19 cellular contexts compared by ENCODE assay signal in genomic region chr3:56102034-56102433, GRCh38.
DNase-seq lines count a peak whose midpoint lies in the region; ATAC-seq, FAIRE-seq and TF ChIP-seq lines count a peak whose summit lies in the region.
"Had no signal": no experiment of that assay in that cellular context is flagged by ENCODE, and none has a peak within 500 bp of the region (broad histone marks: within the 10 kb centered on the region; RNA-seq: fewer than 3 reads in every experiment).

No MANE protein-coding gene starts in this region.

- H3K27ac Mint-ChIP-seq in H9 (peak overlapping the region in 2 of 3 experiments; percentile 27 to 73; a peak in 2 of 7 replicates), T-helper 17 cell (no peak overlapping the region)
- H3K27ac Mint-ChIP-seq in natural killer cell treated with Interleukin-12 subunit alpha and Interleukin-12 subunit beta and Interleukin-15 and Interleukin-18, amount 100 ng/mL, for 72 hours: no peak overlapping the region
- H3K27ac Mint-ChIP-seq: B cell; CD4-positive, alpha-beta T cell; CD8-positive, alpha-beta memory T cell had no signal

- H2BK12ac ChIP-seq in H9 (ENCODE audit: insufficient read length, low read depth, low read length) (no peak overlapping the region), H1 (ENCODE audit: low read depth, low read length) (no peak overlapping the region)

- H3K79me1 ChIP-seq in H9 (ENCODE audit: insufficient read depth, low read depth, low read length, poor library complexity, severe bottlenecking) (no peaks in the 10 kb centered on the region), H1 (ENCODE audit: low read depth, low read length) (peaks cover 3% of the 10 kb centered on the region; the same call in 1 of the 2 replicates), mesendoderm (ENCODE audit: low read length) (no peaks in the 10 kb centered on the region)

- TF ChIP-seq EP300 in H1 (IDR thresholded peaks at IDR 0.05; ENCODE audit: borderline replicate concordance in 1 of 2, low read depth in 2 of 2, low read length in 2 of 2): no peak

- H3K4ac ChIP-seq in H9 (ENCODE audit: low read depth, low read length) (no peak overlapping the region), H1 (replicated peaks; ENCODE audit: insufficient read length, low read depth, low read length) (peak overlapping the region; percentile 30), mesendoderm (ENCODE audit: low read depth, low read length) (no peak overlapping the region)

- H3K27me3 ChIP-seq in H9 (ENCODE audit: insufficient read depth, low read length) (no peaks in the 10 kb centered on the region), H1 (replicated peaks in 1 of 4; ENCODE audit: control insufficient read depth in 3 of 4, extremely low read depth in 1 of 4, insufficient read depth in 3 of 4, low read length in 3 of 4) (peaks cover 0 to 2% (median 0%) of the 10 kb centered on the region in 4 experiments; a peak in 1 of 7 replicates), mesendoderm (ENCODE audit: insufficient read depth, low read length, poor library complexity) (no peaks in the 10 kb centered on the region), H7 (ENCODE audit: control insufficient read depth, insufficient read depth, low read length) (no peaks in the 10 kb centered on the region)
- H3K27me3 ChIP-seq: BLaER1 had no signal

- H3K27ac ChIP-seq in H9 (ENCODE audit: insufficient read length, low read depth, low read length): no peak overlapping the region
- H3K27ac ChIP-seq in H1 (ENCODE audit: low read depth, low read length): no peak overlapping the region
- H3K27ac ChIP-seq in mesendoderm (ENCODE audit: low read depth, low read length): no peak overlapping the region
- H3K27ac ChIP-seq: BLaER1 had no signal

- H2AFZ ChIP-seq in H9 (ENCODE audit: low read length): no peak overlapping the region
- H2AFZ ChIP-seq in H1 (ENCODE audit: low read length): no peak overlapping the region

- H3K79me2 ChIP-seq in H9 (ENCODE audit: insufficient read depth, low read length): no peaks in the 10 kb centered on the region
- no peaks in the 10 kb centered on the region for H3K79me2 ChIP-seq in H1 (ENCODE audit: control insufficient read depth in 1 of 2, insufficient read depth in 2 of 2, low read length in 2 of 2)
- no peaks in the 10 kb centered on the region for H3K79me2 ChIP-seq in mesendoderm (ENCODE audit: control insufficient read depth, insufficient read depth, low read length)

- no peak overlapping the region for H2BK5ac ChIP-seq in H9 (ENCODE audit: insufficient read length, low read length)
- H2BK5ac ChIP-seq in H1 (ENCODE audit: low read depth, low read length): no peak overlapping the region; the same call in 1 of the 2 replicates
- no peak overlapping the region for H2BK5ac ChIP-seq in mesendoderm (ENCODE audit: low read length)

- ATAC-seq in natural killer cell treated with Interleukin-12 subunit alpha and Interleukin-12 subunit beta and Interleukin-15 and Interleukin-18, amount 100 ng/mL, for 72 hours: no peak
- no peak for ATAC-seq in T-helper 17 cell

- no peak overlapping the region for H2BK20ac ChIP-seq in H9 (ENCODE audit: low read depth, low read length, poor library complexity, severe bottlenecking)
- no peak overlapping the region for H2BK20ac ChIP-seq in H1 (ENCODE audit: low read length)

- no CpG with 5 or more reads among the region's 6 CpGs for WGBS in H9 (ENCODE audit: extremely low coverage, insufficient read length, low lambda C conversion rate)
- whole genome bisulfite sequencing in H1 (ENCODE audit: extremely low coverage in 1 of 2, insufficient coverage in 1 of 2, insufficient read length in 1 of 2, insufficient replicate concordance in 2 of 2, low coverage in 1 of 2, low lambda C conversion rate in 2 of 2, missing lambda C conversion rate in 1 of 2), 2 experiments: 75% methylated on average over 6 of the region's 6 CpGs; no CpG with 5 or more reads in 1 of the 2 experiments
- WGBS in mesendoderm (ENCODE audit: extremely low coverage, insufficient coverage, low lambda C conversion rate): no CpG with 5 or more reads among the region's 6 CpGs

- H3K27me3 Mint-ChIP-seq in H9 (ENCODE audit: low read depth): no peaks in the 10 kb centered on the region
- peaks cover 0 to 3% of the 10 kb centered on the region in 2 donors for H3K27me3 Mint-ChIP-seq in natural killer cell treated with Interleukin-12 subunit alpha and Interleukin-12 subunit beta and Interleukin-15 and Interleukin-18, amount 100 ng/mL, for 72 hours
- no peaks in the 10 kb centered on the region for H3K27me3 Mint-ChIP-seq in T-helper 17 cell

- H4K5ac ChIP-seq in H9 (ENCODE audit: insufficient read length, low read depth, low read length) (no peak overlapping the region), H1 (ENCODE audit: insufficient read length, low read depth, low read length) (no peak overlapping the region), mesendoderm (ENCODE audit: low read length) (no peak overlapping the region)

- H3K9me3 Mint-ChIP-seq in H9: no peaks in the 10 kb centered on the region
- H3K9me3 Mint-ChIP-seq in natural killer cell treated with Interleukin-12 subunit alpha and Interleukin-12 subunit beta and Interleukin-15 and Interleukin-18, amount 100 ng/mL, for 72 hours: peaks cover 7% of the 10 kb centered on the region
- H3K9me3 Mint-ChIP-seq: CD4-positive, alpha-beta T cell had no signal

- H3K4me3 ChIP-seq in H1 (ENCODE audit: extremely low read depth in 1 of 4, insufficient read depth in 2 of 4, low read depth in 3 of 4, low read length in 4 of 4) (no peak overlapping the region), mesendoderm (ENCODE audit: low read length) (no peak overlapping the region), H7 (ENCODE audit: insufficient read depth, low read depth, low read length) (no peak overlapping the region)
- H3K4me3 ChIP-seq: BLaER1 had no signal

- no peak for TF ChIP-seq POLR2A in H1 (IDR thresholded peaks at IDR 0.05; ENCODE audit: control extremely low read depth in 1 of 2, low read depth in 2 of 2, low read length in 2 of 2)

- H2BK15ac ChIP-seq in H9 (ENCODE audit: low read depth, low read length): no peak overlapping the region
- H2BK15ac ChIP-seq in H1 (ENCODE audit: low read length): no peak overlapping the region; the same call in 1 of the 2 replicates
- H2BK15ac ChIP-seq in mesendoderm (replicated peaks; ENCODE audit: low read depth): peak overlapping the region; percentile 41

- H3K4me1 Mint-ChIP-seq in H9 (peaks cover 10 to 13% of the 10 kb centered on the region in 2 experiments), T-helper 17 cell (no peaks in the 10 kb centered on the region)
- H3K4me1 Mint-ChIP-seq in natural killer cell treated with Interleukin-12 subunit alpha and Interleukin-12 subunit beta and Interleukin-15 and Interleukin-18, amount 100 ng/mL, for 72 hours (ENCODE audit: low read depth in 2 of 2): no peaks in the 10 kb centered on the region
- H3K4me1 Mint-ChIP-seq: B cell; CD14-positive monocyte; CD8-positive, alpha-beta memory T cell had no signal

- no peak for TF ChIP-seq CTCF in H9 (conservative IDR thresholded peaks at IDR 0.05)
- TF ChIP-seq CTCF in H1 (IDR thresholded peaks at IDR 0.05; ENCODE audit: control extremely low read depth in 1 of 3, insufficient read depth in 1 of 3, low read depth in 1 of 3, low read length in 3 of 3): no peak

- H3K9me3 ChIP-seq in H9 (ENCODE audit: control insufficient read depth, low read depth, low read length) (no peaks in the 10 kb centered on the region), H1 (ENCODE audit: insufficient read depth in 2 of 2, low read depth in 1 of 2, low read length in 1 of 2) (no peaks in the 10 kb centered on the region), T-helper 17 cell (ENCODE audit: control insufficient read depth, low read length, poor library complexity, severe bottlenecking) (no peaks in the 10 kb centered on the region)
- H3K9me3 ChIP-seq: BLaER1 had no signal

- H3K4me1 ChIP-seq in H9 (ENCODE audit: insufficient read depth, low read length): peaks cover 5% of the 10 kb centered on the region; the same call in 1 of the 2 replicates
- peaks cover 0 to 4% (median 2%) of the 10 kb centered on the region in 4 experiments; a peak in 3 of 7 replicates for H3K4me1 ChIP-seq in H1 (replicated peaks in 1 of 4; ENCODE audit: control insufficient read depth in 3 of 4, insufficient read depth in 4 of 4, low read length in 3 of 4)
- H3K4me1 ChIP-seq in mesendoderm (ENCODE audit: control insufficient read depth, low read depth, low read length): peaks cover 9% of the 10 kb centered on the region
- H3K4me1 ChIP-seq: BLaER1 had no signal

- H4K8ac ChIP-seq in H9 (replicated peaks; ENCODE audit: insufficient read length, low read depth, low read length) (no peak overlapping the region), H1 (ENCODE audit: extremely low read depth, insufficient read depth, low read length) (no peak overlapping the region), mesendoderm (ENCODE audit: low read depth, low read length) (no peak overlapping the region)

- no peak overlapping the region for H4K91ac ChIP-seq in H9 (ENCODE audit: insufficient read length, low read depth, low read length)
- no peak overlapping the region for H4K91ac ChIP-seq in H1 (replicated peaks; ENCODE audit: insufficient read length, low read length)

- H3K4me2 ChIP-seq in H9 (ENCODE audit: insufficient read depth, insufficient read length, low read length): no peak overlapping the region
- H3K4me2 ChIP-seq in H1 (ENCODE audit: insufficient read depth in 1 of 2, low read depth in 2 of 2, low read length in 2 of 2): no peak overlapping the region
- H3K4me2 ChIP-seq in mesendoderm (ENCODE audit: low read length): no peak overlapping the region
- H3K4me2 ChIP-seq: BLaER1 had no signal

- H3K36me3 ChIP-seq in H1 (ENCODE audit: control insufficient read depth in 2 of 4, insufficient read depth in 4 of 4, low read length in 3 of 4): no peaks in the 10 kb centered on the region
- H3K36me3 ChIP-seq in mesendoderm (ENCODE audit: control insufficient read depth, insufficient read depth, low read length): no peaks in the 10 kb centered on the region
- no peaks in the 10 kb centered on the region for H3K36me3 ChIP-seq in H7 (replicated peaks; ENCODE audit: control insufficient read depth, insufficient read depth, low read length)
- H3K36me3 ChIP-seq: BLaER1 had no signal

- H2AK5ac ChIP-seq in H9 (ENCODE audit: insufficient read length, low read length) (no peak overlapping the region), H1 (ENCODE audit: low read depth, low read length) (no peak overlapping the region), mesendoderm (ENCODE audit: low read length) (no peak overlapping the region)

- H3K4me3 Mint-ChIP-seq in H9 (no peak overlapping the region), T-helper 17 cell (no peak overlapping the region)
- no peak overlapping the region for H3K4me3 Mint-ChIP-seq in natural killer cell treated with Interleukin-12 subunit alpha and Interleukin-12 subunit beta and Interleukin-15 and Interleukin-18, amount 100 ng/mL, for 72 hours
- H3K4me3 Mint-ChIP-seq: B cell; CD4-positive, alpha-beta T cell; CD8-positive, alpha-beta memory T cell had no signal

- DNase-seq in H9 (no peak), H1 (ENCODE audit: low read depth in 1 of 2, low spot score in 2 of 2) (no peak), mesendoderm (no peak), H7 (no peak), T-helper 17 cell (no peak)
- no peak for DNase-seq in natural killer cell treated with Interleukin-12 subunit alpha and Interleukin-12 subunit beta and Interleukin-15 and Interleukin-18, amount 100 ng/mL, for 72 hours (ENCODE audit: low spot score)
- DNase-seq: CD4-positive, alpha-beta T cell; CD8-positive, alpha-beta memory T cell; DMS 273 treated with DMSO at 0.1 percent for 48 hours; DMS79; EL; GF-D8; HCEC 1CT had no signal

- POLR2A ChIA-PET in H1 (lab: Charles Lee; ENCODE audit: partially characterized antibody): interaction anchor here (0.9 kb wide), 1 partner anchor 9 kb away, joined by 3 read pairs; no protein-coding TSS in a partner anchor

- H3K9ac ChIP-seq in H9 (ENCODE audit: extremely low read depth, insufficient read length, low read length): no peak overlapping the region
- H3K9ac ChIP-seq in H1 (replicated peaks in 1 of 4; ENCODE audit: extremely low read depth in 1 of 4, low read depth in 3 of 4, low read length in 3 of 4): no peak overlapping the region
- no peak overlapping the region for H3K9ac ChIP-seq in mesendoderm (ENCODE audit: low read length)
- H3K9ac ChIP-seq: BLaER1 had no signal

- H3K36me3 Mint-ChIP-seq in H9 (ENCODE audit: insufficient read depth in 1 of 3, low read depth in 3 of 3) (peaks cover 0 to 2% (median 2%) of the 10 kb centered on the region in 3 experiments; a peak in 2 of 7 replicates), T-helper 17 cell (ENCODE audit: low read depth) (no peaks in the 10 kb centered on the region)
- no peaks in the 10 kb centered on the region for H3K36me3 Mint-ChIP-seq in natural killer cell treated with Interleukin-12 subunit alpha and Interleukin-12 subunit beta and Interleukin-15 and Interleukin-18, amount 100 ng/mL, for 72 hours
- H3K36me3 Mint-ChIP-seq: CD14-positive monocyte; CD8-positive, alpha-beta memory T cell had no signal

- H3T11ph ChIP-seq in H9 (ENCODE audit: low read length): no peak overlapping the region

- FAIRE-seq in H1 (lab: Jason Lieb, UNC): no peak
- FAIRE-seq: D721Med, GM12891, GM18507 had no signal

- TF ChIP-seq RAD21 in H1 (IDR thresholded peaks at IDR 0.05 in 1 of 2, conservative IDR thresholded peaks at IDR 0.05 in 1 of 2; ENCODE audit: low read depth in 2 of 2, low read length in 2 of 2): no peak

- H3K18ac ChIP-seq in H9 (ENCODE audit: insufficient read length, low read depth, low read length) (no peak overlapping the region), H1 (ENCODE audit: extremely low read depth, low read length) (no peak overlapping the region), mesendoderm (ENCODE audit: low read length) (no peak overlapping the region)

- H4K20me1 ChIP-seq in H9 (ENCODE audit: control insufficient read depth, insufficient read depth, insufficient read length) (no peaks in the 10 kb centered on the region), H1 (replicated peaks in 1 of 2; ENCODE audit: control insufficient read depth in 1 of 2, insufficient read depth in 2 of 2, low read length in 2 of 2) (no peaks in the 10 kb centered on the region)
- H4K20me1 ChIP-seq: BLaER1 had no signal

- H3K23ac ChIP-seq in H9 (ENCODE audit: insufficient read length, low read depth, low read length) (no peak overlapping the region), H1 (ENCODE audit: insufficient read length) (no peak overlapping the region), mesendoderm (ENCODE audit: low read length) (no peak overlapping the region)

- no peak overlapping the region for H3K14ac ChIP-seq in H9 (ENCODE audit: insufficient read depth, low read length)
- no peak overlapping the region for H3K14ac ChIP-seq in H1 (ENCODE audit: insufficient read length)

- H3K56ac ChIP-seq in H9 (ENCODE audit: insufficient read length, low read depth, low read length) (no peak overlapping the region), H1 (replicated peaks; ENCODE audit: insufficient read length, low read depth, low read length) (no peak overlapping the region), mesendoderm (ENCODE audit: low read length) (no peak overlapping the region)

- no peaks in the 10 kb centered on the region for H3K23me2 ChIP-seq in H9 (ENCODE audit: insufficient read length, low read depth, low read length, poor library complexity, severe bottlenecking)
- H3K23me2 ChIP-seq in H1 (ENCODE audit: low read depth, low read length): no peaks in the 10 kb centered on the region

- no peak overlapping the region for H2BK120ac ChIP-seq in H9 (ENCODE audit: low read depth, low read length, poor library complexity, severe bottlenecking)
- H2BK120ac ChIP-seq in H1 (replicated peaks; ENCODE audit: low read depth, low read length): no peak overlapping the region
- H2BK120ac ChIP-seq in mesendoderm (ENCODE audit: low read depth, low read length): no peak overlapping the region

- CTCF ChIA-PET in H1 (lab: Charles Lee; ENCODE audit: partially characterized antibody): interaction anchor here (0.8 to 0.9 kb wide), 2 partner anchors 60 to 142 kb away, joined by 3 to 5 read pairs; no protein-coding TSS in a partner anchor

Comparison
In these comparisons a context has a peak if more than half of its experiments do, and no peak if none do; other contexts are left out.
1. H3K27ac Mint-ChIP-seq: peak in H9 (2 of 3); none in natural killer cell treated with Interleukin-12 subunit alpha and Interleukin-12 subunit beta and Interleukin-15 and Interleukin-18, amount 100 ng/mL, for 72 hours (0 of 2) and T-helper 17 cell (single experiment).